23 cellular contexts compared by ENCODE assay signal in the genomic region with DNA sequence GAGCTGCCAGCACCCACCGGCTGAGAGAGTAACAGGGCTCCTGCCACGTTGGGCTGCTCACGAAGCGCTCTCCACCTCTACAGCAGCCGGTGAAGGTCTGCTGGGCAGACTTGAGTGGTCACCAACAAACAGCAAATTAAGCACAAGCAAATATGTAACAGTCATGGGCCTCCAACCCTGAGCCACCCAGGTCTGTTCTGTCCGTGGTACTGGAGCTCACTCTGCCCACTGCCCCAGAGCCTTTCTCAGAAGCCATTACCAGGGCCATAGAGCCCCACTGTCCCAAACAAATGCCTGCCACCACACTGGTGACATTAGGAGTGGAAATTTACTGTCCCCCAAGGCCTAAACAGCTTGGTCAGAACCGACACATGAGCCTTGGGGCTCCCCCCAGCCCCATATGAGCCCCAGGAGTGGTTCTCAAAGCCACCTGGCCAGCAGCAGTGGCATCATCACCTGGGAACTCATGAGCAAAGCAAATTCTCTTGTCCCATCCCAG. TPM values are rescaled to one million over a fixed set of nuclear protein-coding genes. Genes with fewer than 3 reads are reported as not detected.
DNase-seq lines count a peak whose midpoint lies in the region; ATAC-seq, FAIRE-seq and TF ChIP-seq lines count a peak whose summit lies in the region.
"Had no signal": no experiment of that assay in that cellular context is flagged by ENCODE, and none has a peak within 500 bp of the region (broad histone marks: within the 10 kb centered on the region; RNA-seq: fewer than 3 reads in every experiment).

No MANE protein-coding gene starts in this region.

- H3K4me3 ChIP-seq in HEK293 (ENCODE audit: low read depth, low read length) (no peak overlapping the region), mesendoderm (ENCODE audit: low read length) (no peak overlapping the region), stomach (no peak overlapping the region)
- H3K4me3 ChIP-seq: SJSA1 had no signal

- TF ChIP-seq EP300 in stomach (IDR thresholded peaks at IDR 0.05), result no peak

- H3K79me2 ChIP-seq in mesendoderm (ENCODE audit: control insufficient read depth, insufficient read depth, low read length), result peaks cover 5% of the 10 kb centered on the region

- H3K4me3 Mint-ChIP-seq in WTC11, result no peak overlapping the region
- H3K4me3 Mint-ChIP-seq in natural killer cell, result no peak overlapping the region
- H3K4me3 Mint-ChIP-seq: activated T-helper 17 cell treated with anti-CD3 and anti-CD28 coated beads, Interleukin-2, amount 50 U/mL, for 72 hours; central memory CD8-positive, alpha-beta T cell; memory B cell had no signal

- peak overlapping the region; percentile 62 for H3K4ac ChIP-seq in mesendoderm (ENCODE audit: low read depth, low read length)

- no peaks in the 10 kb centered on the region for H3K9me3 ChIP-seq in HEK293 (ENCODE audit: control insufficient read depth, insufficient read depth, low read depth, low read length)
- H3K9me3 ChIP-seq in stomach, result no peaks in the 10 kb centered on the region
- H3K9me3 ChIP-seq: SJSA1 had no signal

- FAIRE-seq in HTR-8/SVneo (lab: Jason Lieb, UNC), result no peak
- FAIRE-seq: GM19239, islet of Langerhans had no signal

- H3K4me1 Mint-ChIP-seq in WTC11 (peaks cover 93% of the 10 kb centered on the region), natural killer cell (peaks cover 10 to 21% of the 10 kb centered on the region in 2 donors)

- H2BK120ac ChIP-seq in mesendoderm (ENCODE audit: low read depth, low read length), result no peak overlapping the region

- H3K27ac Mint-ChIP-seq in WTC11 (peak overlapping the region; percentile 95), natural killer cell (no peak overlapping the region)
- H3K27ac Mint-ChIP-seq: memory B cell had no signal

- peak overlapping the region; percentile 27 for H4K5ac ChIP-seq in mesendoderm (ENCODE audit: low read length)

- intact Hi-C loops in stomach (cut with DNase I; ENCODE audit: low total_unique reads) (no loop called here), natural killer cell (cut with micrococcal nuclease) (no loop called here)

- H3K27me3 Mint-ChIP-seq in WTC11 (ENCODE audit: low read depth), result no peaks in the 10 kb centered on the region
- peaks cover 0 to 6% of the 10 kb centered on the region in 2 donors for H3K27me3 Mint-ChIP-seq in natural killer cell (ENCODE audit: low read depth in 2 of 2)
- H3K27me3 Mint-ChIP-seq: activated T-helper 17 cell treated with anti-CD3 and anti-CD28 coated beads, Interleukin-2, amount 50 U/mL, for 72 hours; central memory CD8-positive, alpha-beta T cell; memory B cell had no signal

- H3K9me3 Mint-ChIP-seq in WTC11 (no peaks in the 10 kb centered on the region), natural killer cell (no peaks in the 10 kb centered on the region)
- H3K9me3 Mint-ChIP-seq: activated T-helper 17 cell treated with anti-CD3 and anti-CD28 coated beads, Interleukin-2, amount 50 U/mL, for 72 hours; central memory CD8-positive, alpha-beta T cell; memory B cell had no signal

- no peak overlapping the region for H3K23ac ChIP-seq in mesendoderm (ENCODE audit: low read length)

- H3K36me3 ChIP-seq in HEK293 (ENCODE audit: control insufficient read depth in 2 of 2, insufficient read depth in 1 of 2, low read length in 2 of 2) (peaks cover 0 to 20% of the 10 kb centered on the region in 2 experiments; a peak in 1 of 3 replicates), mesendoderm (ENCODE audit: control insufficient read depth, insufficient read depth, low read length) (peaks cover 2% of the 10 kb centered on the region), stomach (peaks cover 0 to 16% (median 6%) of the 10 kb centered on the region in 4 donors)
- H3K36me3 ChIP-seq: SJSA1 had no signal

- POLR2A ChIA-PET in HEK293 (lab: Yijun Ruan, JAX), result no interaction called here
- POLR2A ChIA-PET in WTC11 (lab: Charles Lee), result interaction anchor here (1.4 to 2.9 kb wide), 2 partner anchors 47 to 51 kb away, joined by 3 to 13 read pairs; no protein-coding TSS in a partner anchor

- H3K27ac ChIP-seq in HEK293 (ENCODE audit: extremely low read depth, low read depth, low read length), result no peak overlapping the region
- no peak overlapping the region for H3K27ac ChIP-seq in mesendoderm (ENCODE audit: low read depth, low read length)
- H3K27ac ChIP-seq in stomach, result peak overlapping the region in 3 of 5 donors; percentile 78 to 83 (median 79)
- H3K27ac ChIP-seq: SJSA1 had no signal

- no peak overlapping the region for H3K9ac ChIP-seq in mesendoderm (ENCODE audit: low read length)

- CTCF ChIA-PET in HEK293 (lab: Yijun Ruan, JAX), result no interaction called here
- CTCF ChIA-PET in WTC11 (lab: Charles Lee), result interaction anchor here (0.5 to 4.4 kb wide), 3 partner anchors 10 to 378 kb away, joined by 3 to 22 read pairs (median 3); no protein-coding TSS in a partner anchor

- H3K4me2 ChIP-seq in mesendoderm (ENCODE audit: low read length), result no peak overlapping the region

- ATAC-seq in WTC11 (no peak), HG03045 (IDR thresholded peaks at IDR 0.05; ENCODE audit: unreplicated experiment) (no peak), natural killer cell (no peak)
- ATAC-seq: activated T-helper 17 cell treated with anti-CD3 and anti-CD28 coated beads, Interleukin-2, amount 50 U/mL, for 72 hours; PC-3 had no signal

- WGBS in mesendoderm (ENCODE audit: extremely low coverage, insufficient coverage, low lambda C conversion rate), result no CpG with 5 or more reads among the region's 7 CpGs
- 85 to 92% (median 89%) methylated on average over 7 of the region's 7 CpGs for WGBS in stomach, 5 donors

- no peak for TF ChIP-seq POLR2A in stomach (IDR thresholded peaks at IDR 0.05)

- H3K79me1 ChIP-seq in mesendoderm (ENCODE audit: low read length), result peaks cover 9% of the 10 kb centered on the region

- peak overlapping the region; percentile 28 for H2BK5ac ChIP-seq in mesendoderm (ENCODE audit: low read length)

- peaks cover 36% of the 10 kb centered on the region for H3K36me3 Mint-ChIP-seq in WTC11
- H3K36me3 Mint-ChIP-seq in natural killer cell, result no peaks in the 10 kb centered on the region
- H3K36me3 Mint-ChIP-seq: memory B cell had no signal

- TF ChIP-seq CTCF in HEK293 (tag by site-specific recombination; IDR thresholded peaks at IDR 0.05) (no peak), WTC11 (IDR thresholded peaks at IDR 0.05) (no peak), stomach (IDR thresholded peaks at IDR 0.05) (no peak), natural killer cell (IDR thresholded peaks at IDR 0.05) (no peak)

- no peak overlapping the region for H4K8ac ChIP-seq in mesendoderm (ENCODE audit: low read depth, low read length)

- DNase-seq in WTC11 (ENCODE audit: low spot score) (no peak), mesendoderm (no peak), stomach (no peak), hepatic stellate cell (ENCODE audit: low spot score) (no peak), HTR-8/SVneo (ENCODE audit: insufficient read length, low spot score) (no peak), natural killer cell (no peak)
- DNase-seq: AML-193; Calu3; effector CD4-positive, alpha-beta T cell; HCEC 1CT; NCI-H1105; NCI-H2171; NCI-H748 treated with DMSO at 0.1 percent for 48 hours; PC-3; T-helper 9 cell had no signal

- H2BK15ac ChIP-seq in mesendoderm (replicated peaks; ENCODE audit: low read depth), result no peak overlapping the region

- H3K4me1 ChIP-seq in HEK293 (ENCODE audit: control insufficient read depth, insufficient read depth, low read length), result no peaks in the 10 kb centered on the region
- H3K4me1 ChIP-seq in mesendoderm (ENCODE audit: control insufficient read depth, low read depth, low read length), result peaks cover 36% of the 10 kb centered on the region
- peaks cover 50 to 92% (median 69%) of the 10 kb centered on the region in 4 donors for H3K4me1 ChIP-seq in stomach

- H3K18ac ChIP-seq in mesendoderm (ENCODE audit: low read length), result peak overlapping the region; percentile 23

- H3K27me3 ChIP-seq in mesendoderm (ENCODE audit: insufficient read depth, low read length, poor library complexity) (no peaks in the 10 kb centered on the region), stomach (no peaks in the 10 kb centered on the region)
- H3K27me3 ChIP-seq: SJSA1 had no signal

- peak overlapping the region; percentile 99 for H2AK5ac ChIP-seq in mesendoderm (ENCODE audit: low read length)

- peak overlapping the region; percentile 45 for H3K56ac ChIP-seq in mesendoderm (ENCODE audit: low read length)

TF ChIP-seq in HEK293, 187 proteins besides CTCF, POLR2A, EP300 and RAD21 (continues in another document):
- TF ChIP-seq ZNF174 (tag by site-specific recombination; IDR thresholded peaks at IDR 0.05), result no peak

TF ChIP-seq in WTC11, 78 proteins besides CTCF, POLR2A, EP300 and RAD21:
- TF ChIP-seq ZNF138 (CRISPR knock-in tag; conservative IDR thresholded peaks at IDR 0.05), result no peak
- TF ChIP-seq, protein P1, sequence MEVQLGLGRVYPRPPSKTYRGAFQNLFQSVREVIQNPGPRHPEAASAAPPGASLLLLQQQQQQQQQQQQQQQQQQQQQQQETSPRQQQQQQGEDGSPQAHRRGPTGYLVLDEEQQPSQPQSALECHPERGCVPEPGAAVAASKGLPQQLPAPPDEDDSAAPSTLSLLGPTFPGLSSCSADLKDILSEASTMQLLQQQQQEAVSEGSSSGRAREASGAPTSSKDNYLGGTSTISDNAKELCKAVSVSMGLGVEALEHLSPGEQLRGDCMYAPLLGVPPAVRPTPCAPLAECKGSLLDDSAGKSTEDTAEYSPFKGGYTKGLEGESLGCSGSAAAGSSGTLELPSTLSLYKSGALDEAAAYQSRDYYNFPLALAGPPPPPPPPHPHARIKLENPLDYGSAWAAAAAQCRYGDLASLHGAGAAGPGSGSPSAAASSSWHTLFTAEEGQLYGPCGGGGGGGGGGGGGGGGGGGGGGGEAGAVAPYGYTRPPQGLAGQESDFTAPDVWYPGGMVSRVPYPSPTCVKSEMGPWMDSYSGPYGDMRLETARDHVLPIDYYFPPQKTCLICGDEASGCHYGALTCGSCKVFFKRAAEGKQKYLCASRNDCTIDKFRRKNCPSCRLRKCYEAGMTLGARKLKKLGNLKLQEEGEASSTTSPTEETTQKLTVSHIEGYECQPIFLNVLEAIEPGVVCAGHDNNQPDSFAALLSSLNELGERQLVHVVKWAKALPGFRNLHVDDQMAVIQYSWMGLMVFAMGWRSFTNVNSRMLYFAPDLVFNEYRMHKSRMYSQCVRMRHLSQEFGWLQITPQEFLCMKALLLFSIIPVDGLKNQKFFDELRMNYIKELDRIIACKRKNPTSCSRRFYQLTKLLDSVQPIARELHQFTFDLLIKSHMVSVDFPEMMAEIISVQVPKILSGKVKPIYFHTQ (CRISPR knock-in tag; IDR thresholded peaks at IDR 0.05), result 0 out of 2 replicates have a peak, but pooled peaks have one; percentile 66

RNA-seq across cellular contexts. Expression of a gene that starts 56.6 kb away (rescaled TPM):
- 105 to 109 TPM (median 108 TPM) in 3 replicates for total RNA-seq in WTC11 (2021)
- 10.9 TPM for polyA plus RNA-seq in mesendoderm (2013, experiment 1 of 2)
- 12.6 TPM for polyA plus RNA-seq in mesendoderm (2013, experiment 2 of 2)
- 100 to 1,000 TPM in 3 of 5 donors, 10 to 100 TPM in 2; 85.8 to 278 (median 101) TPM for total RNA-seq in stomach
- 10 to 100 TPM; 20.2 to 31.5 (median 21.2) TPM for polyA plus RNA-seq in stomach
- 10 to 100 TPM in 1 of 3 donors, 1 to 10 TPM in 2; 5.5 to 10.6 (median 8.5) TPM for total RNA-seq in natural killer cell

Comparison
In these comparisons a context has a peak if more than half of its experiments do, and no peak if none do; other contexts are left out.
1. H3K27ac ChIP-seq: peak in stomach (3 of 5); none in HEK293 (single experiment) and mesendoderm (single experiment).